In the genomic region with DNA sequence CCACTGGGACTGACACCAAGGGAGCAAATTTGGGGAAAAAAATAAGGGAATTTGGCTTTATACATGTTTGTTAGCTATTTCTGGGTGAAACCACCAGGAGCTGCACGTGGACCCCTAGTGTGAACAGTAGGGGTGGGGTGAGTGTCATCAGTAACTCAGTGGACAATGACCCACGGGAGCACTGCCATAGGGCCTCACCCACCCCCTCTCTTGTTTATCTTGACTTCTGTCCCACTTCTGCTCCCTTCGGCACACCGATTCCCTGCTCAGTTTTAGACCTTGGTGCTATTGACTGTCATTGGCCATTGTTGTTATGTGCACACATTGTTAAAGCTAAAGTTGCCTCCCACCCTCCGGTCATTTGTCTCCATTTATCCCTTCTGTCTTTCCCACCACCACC, we compare ENCODE assay signal across 13 cellular contexts. TPM values are rescaled to one million over a fixed set of nuclear protein-coding genes. Genes with fewer than 3 reads are reported as not detected.
DNase-seq lines count a peak whose midpoint lies in the region; ATAC-seq and TF ChIP-seq lines count a peak whose summit lies in the region.
"Had no signal": no experiment of that assay in that cellular context is flagged by ENCODE, and none has a peak within 500 bp of the region (broad histone marks: within the 10 kb centered on the region; RNA-seq: fewer than 3 reads in every experiment).

No MANE protein-coding gene starts in this region.

- TF ChIP-seq POLR2A in right lobe of liver (IDR thresholded peaks at IDR 0.05), result no peak

- intact Hi-C loops in CD4-positive, alpha-beta T cell (cut with DNase I, micrococcal nuclease), result loop anchor here in 1 of 2 experiments (10.0 kb wide), 2 partner anchors 497 to 577 kb away; a partner anchor contains a TSS
- intact Hi-C loops in right lobe of liver (cut with DNase I), result no loop called here

- CTCF ChIA-PET in CD4-positive, alpha-beta T cell (lab: Charles Lee), result no interaction called here

- no peak overlapping the region for H3K4me3 ChIP-seq in right lobe of liver
- H3K4me3 ChIP-seq: BLaER1 treated with 17β-estradiol and CSF1 and Interleukin-3, amounts not matched to agents 10 nM and 100 nM; GM23338 had no signal

- POLR2A ChIA-PET in CD4-positive, alpha-beta T cell (lab: Charles Lee), result interaction anchor here (1.5 kb wide), 1 partner anchor 9 kb away, joined by 4 read pairs; a partner anchor contains a TSS

- TF ChIP-seq CTCF in CD4-positive, alpha-beta T cell (IDR thresholded peaks at IDR 0.05), result no peak
- no peak for TF ChIP-seq CTCF in right lobe of liver (IDR thresholded peaks at IDR 0.05)

- H3K9me3 ChIP-seq in CD4-positive, alpha-beta T cell (ENCODE audit: control insufficient read depth, low read length), result no peaks in the 10 kb centered on the region
- H3K9me3 ChIP-seq in T-helper 17 cell (ENCODE audit: control insufficient read depth, low read length, poor library complexity, severe bottlenecking), result no peaks in the 10 kb centered on the region
- no peaks in the 10 kb centered on the region for H3K9me3 ChIP-seq in right lobe of liver
- H3K9me3 ChIP-seq: BLaER1 treated with 17β-estradiol and CSF1 and Interleukin-3, amounts not matched to agents 10 nM and 100 nM had no signal

- H3K27ac ChIP-seq in CD4-positive, alpha-beta T cell (ENCODE audit: low read depth, low read length), result no peak overlapping the region
- peak overlapping the region in 1 of 3 donors; percentile 24 for H3K27ac ChIP-seq in right lobe of liver
- H3K27ac ChIP-seq: BLaER1 treated with 17β-estradiol and CSF1 and Interleukin-3, amounts not matched to agents 10 nM and 100 nM had no signal

- H3K36me3 ChIP-seq in right lobe of liver, result no peaks in the 10 kb centered on the region

- no peak overlapping the region for H3K27ac Mint-ChIP-seq in CD4-positive, alpha-beta T cell
- H3K27ac Mint-ChIP-seq in T-helper 17 cell, result peak overlapping the region; percentile 21
- H3K27ac Mint-ChIP-seq in stimulated activated effector memory CD8-positive, alpha-beta T cell treated with anti-CD3 and anti-CD28 coated beads, Interleukin-12 subunit alpha, Interleukin-12 subunit beta, amount 100 ng/mL, for 72 hours, result peak overlapping the region; percentile 65
- H3K27ac Mint-ChIP-seq: B cell, GM23338 had no signal

- peaks cover 54% of the 10 kb centered on the region for H3K4me1 Mint-ChIP-seq in CD4-positive, alpha-beta T cell (ENCODE audit: low read depth)
- peaks cover 46% of the 10 kb centered on the region for H3K4me1 Mint-ChIP-seq in T-helper 17 cell
- peaks cover 54% of the 10 kb centered on the region for H3K4me1 Mint-ChIP-seq in stimulated activated effector memory CD8-positive, alpha-beta T cell treated with anti-CD3 and anti-CD28 coated beads, Interleukin-12 subunit alpha, Interleukin-12 subunit beta, amount 100 ng/mL, for 72 hours

- H3K4me1 ChIP-seq in right lobe of liver, result peaks cover 0 to 40% (median 11%) of the 10 kb centered on the region in 4 donors

- H3K27me3 Mint-ChIP-seq in CD4-positive, alpha-beta T cell, result no peaks in the 10 kb centered on the region
- no peaks in the 10 kb centered on the region for H3K27me3 Mint-ChIP-seq in T-helper 17 cell
- H3K27me3 Mint-ChIP-seq: B cell had no signal

- H3K9me3 Mint-ChIP-seq in CD4-positive, alpha-beta T cell, result no peaks in the 10 kb centered on the region
- no peaks in the 10 kb centered on the region for H3K9me3 Mint-ChIP-seq in stimulated activated effector memory CD8-positive, alpha-beta T cell treated with anti-CD3 and anti-CD28 coated beads, Interleukin-12 subunit alpha, Interleukin-12 subunit beta, amount 100 ng/mL, for 72 hours
- H3K9me3 Mint-ChIP-seq: CD8-positive, alpha-beta memory T cell; GM23338 had no signal

- ATAC-seq in CD4-positive, alpha-beta T cell (ENCODE audit: poor library complexity), result no peak
- ATAC-seq in T-helper 17 cell (no peak), right lobe of liver (peak in 3 of 4 donors; percentile 44 to 61 (median 54)), HG03432 (IDR thresholded peaks at IDR 0.05; ENCODE audit: unreplicated experiment) (no peak), GM18511 (IDR thresholded peaks at IDR 0.05; ENCODE audit: unreplicated experiment) (no peak)
- no peak for ATAC-seq in stimulated activated effector memory CD8-positive, alpha-beta T cell treated with anti-CD3 and anti-CD28 coated beads, Interleukin-12 subunit alpha, Interleukin-12 subunit beta, amount 100 ng/mL, for 72 hours
- ATAC-seq: GM23338 had no signal

- H3K36me3 Mint-ChIP-seq in CD4-positive, alpha-beta T cell (ENCODE audit: low read depth), result peaks cover 8% of the 10 kb centered on the region
- peaks cover 6% of the 10 kb centered on the region for H3K36me3 Mint-ChIP-seq in T-helper 17 cell (ENCODE audit: low read depth)
- peaks cover 21% of the 10 kb centered on the region for H3K36me3 Mint-ChIP-seq in stimulated activated effector memory CD8-positive, alpha-beta T cell treated with anti-CD3 and anti-CD28 coated beads, Interleukin-12 subunit alpha, Interleukin-12 subunit beta, amount 100 ng/mL, for 72 hours

- WGBS in right lobe of liver (ENCODE audit: insufficient coverage, low coverage, low lambda C conversion rate, missing lambda C conversion rate), result 34% methylated on average over 4 of the region's 5 CpGs

- no peak for DNase-seq in CD4-positive, alpha-beta T cell
- DNase-seq in T-helper 17 cell, result no peak
- DNase-seq in right lobe of liver, result peak in 1 of 3 donors; percentile 64
- no peak for DNase-seq in stimulated activated effector memory CD8-positive, alpha-beta T cell treated with anti-CD3 and anti-CD28 coated beads, Interleukin-12 subunit alpha, Interleukin-12 subunit beta, amount 100 ng/mL, for 72 hours (ENCODE audit: low spot score in 2 of 2)
- no peak for DNase-seq in hypothalamus (lab: John Stamatoyannopoulos, UW)
- DNase-seq: CD8-positive, alpha-beta memory T cell; COR-L47; HCEC 1CT had no signal

- H3K27me3 ChIP-seq in CD4-positive, alpha-beta T cell (ENCODE audit: control insufficient read depth, insufficient read depth, low read length), result no peaks in the 10 kb centered on the region
- H3K27me3 ChIP-seq in right lobe of liver, result no peaks in the 10 kb centered on the region
- H3K27me3 ChIP-seq: BLaER1 treated with 17β-estradiol and CSF1 and Interleukin-3, amounts not matched to agents 10 nM and 100 nM had no signal

- H3K4me3 Mint-ChIP-seq in CD4-positive, alpha-beta T cell, result peak overlapping the region; percentile 30
- H3K4me3 Mint-ChIP-seq in T-helper 17 cell, result no peak overlapping the region
- no peak overlapping the region for H3K4me3 Mint-ChIP-seq in stimulated activated effector memory CD8-positive, alpha-beta T cell treated with anti-CD3 and anti-CD28 coated beads, Interleukin-12 subunit alpha, Interleukin-12 subunit beta, amount 100 ng/mL, for 72 hours
- H3K4me3 Mint-ChIP-seq: B cell, GM23338 had no signal

RNA-seq across cellular contexts. Expression of a gene that starts 9.0 kb away (rescaled TPM):
- 1 to 10 TPM; 4.9 to 6.1 TPM for total RNA-seq in CD4-positive, alpha-beta T cell
- total RNA-seq in T-helper 17 cell (10 to 100 TPM in 1 of 2 donors, 1 to 10 TPM in 1; 9.6 to 11.3 TPM), right lobe of liver (10 to 100 TPM; 18.5 to 36.9 (median 21.9) TPM)

RNA-seq across cellular contexts. Expression of a gene that starts 9.0 kb away (rescaled TPM):
- total RNA-seq in CD4-positive, alpha-beta T cell, result 10 to 100 TPM; 25.6 to 29.2 TPM
- 10 to 100 TPM; 20.4 to 32.7 TPM for total RNA-seq in T-helper 17 cell
- 10 to 100 TPM in 3 of 6 experiments, 1 to 10 TPM in 3; 8.8 to 10.6 (median 9.6) TPM for total RNA-seq in right lobe of liver

Comparison
In these comparisons a context has a peak if more than half of its experiments do, and no peak if none do; other contexts are left out.
1. ATAC-seq: peak in right lobe of liver (3 of 4); none in CD4-positive, alpha-beta T cell (single experiment), T-helper 17 cell (single experiment), stimulated activated effector memory CD8-positive, alpha-beta T cell treated with anti-CD3 and anti-CD28 coated beads, Interleukin-12 subunit alpha, Interleukin-12 subunit beta, amount 100 ng/mL, for 72 hours (single experiment), HG03432 (single experiment) and GM18511 (single experiment).